In genomic region chr2:176626796-176627195, GRCh38 we compare ENCODE assay signal across 31 cellular contexts.
"Had no signal": no experiment of that assay in that cellular context is flagged by ENCODE, and none has a peak within 500 bp of the region (broad histone marks: within the 10 kb centered on the region; RNA-seq: fewer than 3 reads in every experiment).

No MANE protein-coding gene starts in this region.

- H3K27me3 ChIP-seq: ascending aorta had no signal

- H3K4me3 Mint-ChIP-seq: activated CD4-positive, alpha-beta memory T cell treated with anti-CD3 and anti-CD28 coated beads, Interleukin-2, amount 10 ng/mL, durations not matched to agents 7 days and 5 days; activated CD8-positive, alpha-beta memory T cell treated with anti-CD3 and anti-CD28 coated beads, Interleukin-2, amount 10 ng/mL, durations not matched to agents 7 days and 5 days; activated naive CD4-positive, alpha-beta T cell treated with anti-CD3 and anti-CD28 coated beads, Interleukin-2, amount 10 ng/mL, durations not matched to agents 7 days and 5 days; activated naive CD8-positive, alpha-beta T cell; central memory CD8-positive, alpha-beta T cell had no signal

- H3K4me1 Mint-ChIP-seq: activated CD4-positive, alpha-beta memory T cell treated with anti-CD3 and anti-CD28 coated beads, Interleukin-2, amount 10 ng/mL, durations not matched to agents 7 days and 5 days; activated CD8-positive, alpha-beta memory T cell treated with anti-CD3 and anti-CD28 coated beads, Interleukin-2, amount 10 ng/mL, durations not matched to agents 7 days and 5 days; activated naive CD4-positive, alpha-beta T cell treated with anti-CD3 and anti-CD28 coated beads, Interleukin-2, amount 10 ng/mL, durations not matched to agents 7 days and 5 days; central memory CD8-positive, alpha-beta T cell had no signal

- H3K4me3 ChIP-seq: ascending aorta, cardiac muscle cell had no signal

- H3K9me3 ChIP-seq: ascending aorta had no signal

- H3K27ac ChIP-seq: ascending aorta, cardiac muscle cell, RWPE1, WERI-Rb-1 had no signal

- H3K27ac Mint-ChIP-seq: activated CD4-positive, alpha-beta memory T cell treated with anti-CD3 and anti-CD28 coated beads, Interleukin-2, amount 10 ng/mL, durations not matched to agents 7 days and 5 days; activated CD8-positive, alpha-beta memory T cell treated with anti-CD3 and anti-CD28 coated beads, Interleukin-2, amount 10 ng/mL, durations not matched to agents 7 days and 5 days; activated naive CD4-positive, alpha-beta T cell treated with anti-CD3 and anti-CD28 coated beads, Interleukin-2, amount 10 ng/mL, durations not matched to agents 7 days and 5 days; activated naive CD8-positive, alpha-beta T cell had no signal

- DNase-seq: activated CD4-positive, alpha-beta memory T cell treated with anti-CD3 and anti-CD28 coated beads, Interleukin-2, amount 10 ng/mL, durations not matched to agents 7 days and 5 days; activated CD4-positive, alpha-beta T cell treated with anti-CD3 and anti-CD28 coated beads for 1 hour; activated CD4-positive, alpha-beta T cell treated with anti-CD3 and anti-CD28 coated beads for 48 hours; activated CD4-positive, CD25-positive, alpha-beta regulatory T cell; activated CD8-positive, alpha-beta memory T cell treated with anti-CD3 and anti-CD28 coated beads for 24 hours; activated CD8-positive, alpha-beta memory T cell treated with anti-CD3 and anti-CD28 coated beads, Interleukin-2, amount 10 ng/mL, durations not matched to agents 7 days and 5 days; activated CD8-positive, alpha-beta memory T cell treated with anti-CD3 and anti-CD28 coated beads, Interleukin-2, amount 50 U/mL, for 48 hours; activated effector memory CD4-positive, alpha-beta T cell treated with Interleukin-2 at 50 U/mL for 16 hours; activated naive CD4-positive, alpha-beta T cell treated with anti-CD3 and anti-CD28 coated beads, Interleukin-2, amount 10 ng/mL, durations not matched to agents 7 days and 5 days; activated T-cell treated with anti-CD3 and anti-CD28 coated beads, Interleukin-2, amount 50 U/mL, for 48 hours; amygdala; NCI-H1048; NCI-H1105 treated with DMSO at 0.1 percent for 48 hours; NCI-H1436 treated with DMSO at 0.1 percent for 48 hours; NCI-H1694 treated with DMSO at 0.1 percent for 48 hours; NCI-H2029; NCI-H345; NCI-H524 treated with DMSO at 0.1 percent for 48 hours; SIG-M5; SW 1271; T-helper 1 cell; T-helper 2 cell; T-helper 9 cell; WERI-Rb-1 had no signal

- H3K4me1 ChIP-seq: ascending aorta had no signal

- ATAC-seq: activated CD8-positive, alpha-beta memory T cell treated with anti-CD3 and anti-CD28 coated beads, Interleukin-2, amount 10 ng/mL, durations not matched to agents 7 days and 5 days; Right ventricle myocardium inferior; SK-N-SH treated with all-trans-retinoic acid at 6 μM for 48 hours had no signal

- H3K36me3 ChIP-seq: ascending aorta, cardiac muscle cell, WERI-Rb-1 had no signal

- H3K36me3 Mint-ChIP-seq: activated CD8-positive, alpha-beta memory T cell treated with anti-CD3 and anti-CD28 coated beads, Interleukin-2, amount 10 ng/mL, durations not matched to agents 7 days and 5 days; activated naive CD4-positive, alpha-beta T cell treated with anti-CD3 and anti-CD28 coated beads, Interleukin-2, amount 10 ng/mL, durations not matched to agents 7 days and 5 days; activated naive CD8-positive, alpha-beta T cell had no signal

- H3K9me3 Mint-ChIP-seq: activated CD4-positive, alpha-beta memory T cell treated with anti-CD3 and anti-CD28 coated beads, Interleukin-2, amount 10 ng/mL, durations not matched to agents 7 days and 5 days; activated naive CD4-positive, alpha-beta T cell treated with anti-CD3 and anti-CD28 coated beads, Interleukin-2, amount 10 ng/mL, durations not matched to agents 7 days and 5 days; central memory CD8-positive, alpha-beta T cell had no signal
